ENCODE assay signal across 8 cellular contexts in genomic region chr4:56466910-56467283, GRCh38. TPM values are rescaled to one million over a fixed set of nuclear protein-coding genes. Genes with fewer than 3 reads are reported as not detected.
DNase-seq lines count a peak whose midpoint lies in the region; ATAC-seq and TF ChIP-seq lines count a peak whose summit lies in the region.

No MANE protein-coding gene starts in this region.

- no peak for TF ChIP-seq POLR2A in gastrocnemius medialis (IDR thresholded peaks at IDR 0.05)

- peak overlapping the region; percentile 100 for H3K27ac Mint-ChIP-seq in T-helper 17 cell

- peak overlapping the region; percentile 91 for H3K27ac ChIP-seq in foreskin keratinocyte
- H3K27ac ChIP-seq in gastrocnemius medialis = peak overlapping the region; percentile 93 to 97 (median 95)

- no peak for TF ChIP-seq CTCF in foreskin keratinocyte (conservative IDR thresholded peaks at IDR 0.05)
- TF ChIP-seq CTCF in gastrocnemius medialis (IDR thresholded peaks at IDR 0.05 in 4 of 5, conservative IDR thresholded peaks at IDR 0.05 in 1 of 5) = no peak

- H3K4me1 ChIP-seq in foreskin keratinocyte = no peaks in the 10 kb centered on the region
- H3K4me1 ChIP-seq in gastrocnemius medialis = peaks cover 38 to 41% of the 10 kb centered on the region in 2 donors

- H3K36me3 ChIP-seq in gastrocnemius medialis = peaks cover 0 to 25% of the 10 kb centered on the region in 2 donors

- no peaks in the 10 kb centered on the region for H3K27me3 Mint-ChIP-seq in T-helper 17 cell

- in situ Hi-C loops in gastrocnemius medialis (cut with MboI; ENCODE audit: low sequenced_read_pairs in 4 of 4) = loop anchor here in 1 of 4 donors (25.0 kb wide), 1 partner anchor 520 kb away; the partner anchor contains the start of genes NOA1 and POLR2B

- H3K4me1 Mint-ChIP-seq in T-helper 17 cell = peaks cover 48% of the 10 kb centered on the region

- H3K36me3 Mint-ChIP-seq in T-helper 17 cell (ENCODE audit: low read depth) = peaks cover 7% of the 10 kb centered on the region

- no peaks in the 10 kb centered on the region for H3K27me3 ChIP-seq in foreskin keratinocyte
- H3K27me3 ChIP-seq in gastrocnemius medialis = no peaks in the 10 kb centered on the region

- intact Hi-C loops in gastrocnemius medialis (cut with DNase I; ENCODE audit: low total_unique reads) = loop anchor here (1.0 to 10.0 kb wide), 3 partner anchors 32 to 80 kb away; partner anchors contain the start of genes AASDH and PPAT

- no peak for ATAC-seq in T-helper 17 cell
- ATAC-seq in foreskin keratinocyte = no peak
- ATAC-seq in gastrocnemius medialis = no peak
- no peak for ATAC-seq in GM18517 (IDR thresholded peaks at IDR 0.05; ENCODE audit: unreplicated experiment)
- ATAC-seq in GM21526 (IDR thresholded peaks at IDR 0.05; ENCODE audit: low FRiP score, unreplicated experiment) = no peak
- no peak for ATAC-seq in HG02885 (IDR thresholded peaks at IDR 0.05; ENCODE audit: poor library complexity, unreplicated experiment)

- peak overlapping the region; percentile 91 to 100 (median 100) for H3K4me3 ChIP-seq in gastrocnemius medialis

- DNase-seq in NCI-H1092 treated with DMSO at 0.1 percent for 48 hours (lab: John Stamatoyannopoulos, UW) (peak; percentile 10), NCI-H1092 (lab: John Stamatoyannopoulos, UW) (no peak), T-helper 17 cell (no peak), foreskin keratinocyte (peak; percentile 7 to 9), gastrocnemius medialis (no peak)

- H3K4me3 Mint-ChIP-seq in T-helper 17 cell = peak overlapping the region; percentile 99

- no peaks in the 10 kb centered on the region for H3K9me3 ChIP-seq in T-helper 17 cell (ENCODE audit: control insufficient read depth, low read length, poor library complexity, severe bottlenecking)
- H3K9me3 ChIP-seq in gastrocnemius medialis = no peaks in the 10 kb centered on the region

RNA-seq across cellular contexts. Expression of gene SRP72, which starts 0.5 kb away (rescaled TPM):
- 100 to 1,000 TPM; 110 to 133 TPM for total RNA-seq in T-helper 17 cell
- 120 and 122 TPM in 2 replicates for total RNA-seq in foreskin keratinocyte
- 61.9 and 68.4 TPM in 2 replicates for polyA plus RNA-seq in foreskin keratinocyte
- 10 to 100 TPM; 35.8 to 70.4 (median 53.1) TPM for total RNA-seq in gastrocnemius medialis

RNA-seq across cellular contexts. Expression of gene PAICS, which starts 30.8 kb away (rescaled TPM):
- total RNA-seq in T-helper 17 cell = 10 to 100 TPM; 27.1 to 29.8 TPM
- total RNA-seq in foreskin keratinocyte = 141 and 157 TPM in 2 replicates
- polyA plus RNA-seq in foreskin keratinocyte = 99.2 and 131 TPM in 2 replicates
- 10 to 100 TPM; 12.6 to 32.2 (median 24.7) TPM for total RNA-seq in gastrocnemius medialis

RNA-seq across cellular contexts. Expression of gene PPAT, which starts 31.5 kb away (rescaled TPM):
- 1 to 10 TPM; 9.5 to 9.6 TPM for total RNA-seq in T-helper 17 cell
- total RNA-seq in foreskin keratinocyte = 22.9 and 27.6 TPM in 2 replicates
- polyA plus RNA-seq in foreskin keratinocyte = 7.0 and 9.7 TPM in 2 replicates
- total RNA-seq in gastrocnemius medialis = 1 to 10 TPM; 2.6 to 5.4 (median 3.9) TPM

RNA-seq across cellular contexts. Expression of gene ARL9, which starts 38.7 kb away (rescaled TPM):
- not detected for total RNA-seq in T-helper 17 cell
- total RNA-seq in foreskin keratinocyte = 0.60 and 0.75 TPM in 2 replicates
- 0.94 and 1.5 TPM in 2 replicates for polyA plus RNA-seq in foreskin keratinocyte
- total RNA-seq in gastrocnemius medialis = under 1 TPM in 1 of 4 donors, not detected in 3; 0.46 TPM

Comparison
In these comparisons a context has a peak if more than half of its experiments do, and no peak if none do; other contexts are left out.
1. DNase-seq: peak in NCI-H1092 treated with DMSO at 0.1 percent for 48 hours (single experiment) and foreskin keratinocyte (2 of 2); none in NCI-H1092 (single experiment), T-helper 17 cell (0 of 3) and gastrocnemius medialis (0 of 2).